13 cellular contexts compared by ENCODE assay signal in genomic region chr3:160685144-160685766, GRCh38. TPM values are rescaled to one million over a fixed set of nuclear protein-coding genes. Genes with fewer than 3 reads are reported as not detected.
DNase-seq lines count a peak whose midpoint lies in the region; ATAC-seq and TF ChIP-seq lines count a peak whose summit lies in the region.
"Had no signal": no experiment of that assay in that cellular context is flagged by ENCODE, and none has a peak within 500 bp of the region (broad histone marks: within the 10 kb centered on the region; RNA-seq: fewer than 3 reads in every experiment).

No MANE protein-coding gene starts in this region.

- H3K9ac ChIP-seq in mammary epithelial cell (ENCODE audit: insufficient read depth, low read length): no peak overlapping the region

- no peaks in the 10 kb centered on the region for H4K20me1 ChIP-seq in mammary epithelial cell (ENCODE audit: insufficient read depth, low read length)

- POLR2A ChIA-PET in CD8-positive, alpha-beta T cell (lab: Charles Lee): no interaction called here

- in situ Hi-C loops in mammary epithelial cell (cut with MboI; ENCODE audit: low sequenced_read_pairs in 2 of 2): loop anchor here in 1 of 2 donors (25.0 kb wide), 1 partner anchor 577 kb away; no protein-coding TSS in a partner anchor

- no peaks in the 10 kb centered on the region for H3K27me3 ChIP-seq in CD8-positive, alpha-beta T cell (ENCODE audit: insufficient read depth, low read length)
- no peaks in the 10 kb centered on the region for H3K27me3 ChIP-seq in mammary epithelial cell (ENCODE audit: insufficient read depth, low read length)

- CTCF ChIA-PET in CD8-positive, alpha-beta T cell (lab: Charles Lee): interaction anchor here (0.9 to 3.0 kb wide), 2 partner anchors 256 to 263 kb away, joined by 3 to 14 read pairs; no protein-coding TSS in a partner anchor
- CTCF ChIA-PET in mammary epithelial cell (lab: Charles Lee; ENCODE audit: low non-redundant PET): interaction anchor here (0.6 kb wide), 1 partner anchor 653 kb away, joined by 9 read pairs; no protein-coding TSS in a partner anchor

- H3K79me2 ChIP-seq in mammary epithelial cell (ENCODE audit: insufficient read depth, low read length): no peaks in the 10 kb centered on the region

- peaks cover 6% of the 10 kb centered on the region for H3K27me3 Mint-ChIP-seq in CD8-positive, alpha-beta T cell (ENCODE audit: low read depth)
- peaks cover 3% of the 10 kb centered on the region for H3K27me3 Mint-ChIP-seq in nephron (ENCODE audit: low read depth)
- peaks cover 0 to 9% of the 10 kb centered on the region in 2 donors for H3K27me3 Mint-ChIP-seq in natural killer cell treated with Interleukin-12 subunit alpha and Interleukin-12 subunit beta and Interleukin-15 and Interleukin-18, amount 100 ng/mL, for 72 hours

- BruUV-seq in mammary epithelial cell (replicated peaks; lab: Mats Ljungman, UMichigan): no TSS peak

- no peak for DNase-seq in CD8-positive, alpha-beta T cell
- DNase-seq in LNCaP clone FGC (ENCODE audit: low read depth) (no peak), mammary epithelial cell (no peak), DMS79 treated with DMSO at 0.1 percent for 48 hours (lab: John Stamatoyannopoulos, UW) (no peak)
- no peak for DNase-seq in activated effector memory CD4-positive, alpha-beta T cell treated with Interleukin-2 at 50 U/mL for 16 hours
- DNase-seq in natural killer cell treated with Interleukin-12 subunit alpha and Interleukin-12 subunit beta and Interleukin-15 and Interleukin-18, amount 100 ng/mL, for 72 hours (ENCODE audit: low spot score): no peak
- no peak for DNase-seq in effector CD8-positive, alpha-beta T cell (lab: John Stamatoyannopoulos, UW)
- DNase-seq: EL; islet precursor cell; NCI-H510A treated with DMSO at 0.1 percent for 48 hours; stimulated activated CD4-positive, alpha-beta T cell treated with anti-CD3 and anti-CD28 coated beads, Interleukin-4, amount 100 ng/mL, for 24 hours had no signal

- TF ChIP-seq CTCF in CD8-positive, alpha-beta T cell (IDR thresholded peaks at IDR 0.05): peak; percentile 10
- TF ChIP-seq CTCF in LNCaP clone FGC (IDR thresholded peaks at IDR 0.05; ENCODE audit: control insufficient read depth, extremely low read depth, insufficient read depth) (peak; percentile 28; the same call in 1 of the 2 replicates), mammary epithelial cell (conservative IDR thresholded peaks at IDR 0.05 in 1 of 2, IDR thresholded peaks at IDR 0.05 in 1 of 2; ENCODE audit: extremely low read depth in 1 of 2, insufficient read depth in 1 of 2, low read depth in 1 of 2, low read length in 2 of 2) (peak; percentile 39 to 48), nephron (IDR thresholded peaks at IDR 0.05; ENCODE audit: unreplicated experiment in 3 of 3) (peak in 2 of 3 experiments; percentile 22 to 23)

- H3K9me3 Mint-ChIP-seq in CD8-positive, alpha-beta T cell: no peaks in the 10 kb centered on the region
- H3K9me3 Mint-ChIP-seq in nephron: no peaks in the 10 kb centered on the region
- H3K9me3 Mint-ChIP-seq in natural killer cell treated with Interleukin-12 subunit alpha and Interleukin-12 subunit beta and Interleukin-15 and Interleukin-18, amount 100 ng/mL, for 72 hours: no peaks in the 10 kb centered on the region

- no peak overlapping the region for H3K27ac Mint-ChIP-seq in CD8-positive, alpha-beta T cell
- no peak overlapping the region for H3K27ac Mint-ChIP-seq in nephron
- no peak overlapping the region for H3K27ac Mint-ChIP-seq in natural killer cell treated with Interleukin-12 subunit alpha and Interleukin-12 subunit beta and Interleukin-15 and Interleukin-18, amount 100 ng/mL, for 72 hours

- no peaks in the 10 kb centered on the region for H3K36me3 ChIP-seq in CD8-positive, alpha-beta T cell (ENCODE audit: insufficient read depth, low read length)
- no peaks in the 10 kb centered on the region for H3K36me3 ChIP-seq in mammary epithelial cell (ENCODE audit: insufficient read depth, low read length)

- 50% methylated on average over 1 of the region's 1 CpG for WGBS in mammary epithelial cell (ENCODE audit: low coverage, missing lambda C conversion rate)

- no peaks in the 10 kb centered on the region for H3K4me1 ChIP-seq in CD8-positive, alpha-beta T cell (ENCODE audit: insufficient read depth, low read length)
- no peaks in the 10 kb centered on the region for H3K4me1 ChIP-seq in mammary epithelial cell (ENCODE audit: insufficient read depth, low read length)

- H3K4me3 ChIP-seq in CD8-positive, alpha-beta T cell (ENCODE audit: low read depth, low read length): no peak overlapping the region
- H3K4me3 ChIP-seq in LNCaP clone FGC (ENCODE audit: low read depth, low read length) (no peak overlapping the region), mammary epithelial cell (replicated peaks in 1 of 3; ENCODE audit: insufficient read depth in 1 of 3, low read depth in 2 of 3, low read length in 3 of 3) (no peak overlapping the region)

- intact Hi-C loops in CD8-positive, alpha-beta T cell (cut with DNase I, micrococcal nuclease): no loop called here
- intact Hi-C loops in mammary epithelial cell (cut with micrococcal nuclease): no loop called here

- H3K4me2 ChIP-seq in mammary epithelial cell (ENCODE audit: insufficient read depth, low read depth, low read length): no peak overlapping the region

- dilution Hi-C loops in mammary epithelial cell (cut with HindIII; ENCODE audit: low sequenced_read_pairs): no loop called here

- H3K4me3 Mint-ChIP-seq in CD8-positive, alpha-beta T cell: no peak overlapping the region
- H3K4me3 Mint-ChIP-seq in nephron: no peak overlapping the region
- H3K4me3 Mint-ChIP-seq in natural killer cell treated with Interleukin-12 subunit alpha and Interleukin-12 subunit beta and Interleukin-15 and Interleukin-18, amount 100 ng/mL, for 72 hours: no peak overlapping the region

- H3K36me3 Mint-ChIP-seq in CD8-positive, alpha-beta T cell: no peaks in the 10 kb centered on the region
- H3K36me3 Mint-ChIP-seq in nephron (ENCODE audit: low read depth): no peaks in the 10 kb centered on the region
- no peaks in the 10 kb centered on the region for H3K36me3 Mint-ChIP-seq in natural killer cell treated with Interleukin-12 subunit alpha and Interleukin-12 subunit beta and Interleukin-15 and Interleukin-18, amount 100 ng/mL, for 72 hours

- H2AFZ ChIP-seq in mammary epithelial cell (ENCODE audit: low read depth, low read length): no peak overlapping the region

- no peaks in the 10 kb centered on the region for H3K9me3 ChIP-seq in CD8-positive, alpha-beta T cell (ENCODE audit: low read length)
- no peaks in the 10 kb centered on the region for H3K9me3 ChIP-seq in mammary epithelial cell (replicated peaks; ENCODE audit: insufficient read depth, low read length)

- no peak for ATAC-seq in CD8-positive, alpha-beta T cell
- no peak for ATAC-seq in natural killer cell treated with Interleukin-12 subunit alpha and Interleukin-12 subunit beta and Interleukin-15 and Interleukin-18, amount 100 ng/mL, for 72 hours

- no peak overlapping the region for H3K27ac ChIP-seq in CD8-positive, alpha-beta T cell (ENCODE audit: low read depth, low read length)
- no peak overlapping the region for H3K27ac ChIP-seq in mammary epithelial cell (ENCODE audit: insufficient read depth, low read depth, low read length)

- H3K4me1 Mint-ChIP-seq in CD8-positive, alpha-beta T cell (ENCODE audit: low read depth): no peaks in the 10 kb centered on the region
- H3K4me1 Mint-ChIP-seq in nephron: no peaks in the 10 kb centered on the region
- H3K4me1 Mint-ChIP-seq in natural killer cell treated with Interleukin-12 subunit alpha and Interleukin-12 subunit beta and Interleukin-15 and Interleukin-18, amount 100 ng/mL, for 72 hours (ENCODE audit: low read depth in 2 of 2): no peaks in the 10 kb centered on the region

RNA-seq across cellular contexts. Expression of gene ARL14, which starts 8.3 kb away (rescaled TPM):
- not detected for total RNA-seq in CD8-positive, alpha-beta T cell
- under 1 TPM; 0.17 to 0.31 TPM for total RNA-seq in mammary epithelial cell
- polyA plus RNA-seq in mammary epithelial cell: 0.29 TPM
- polyA minus RNA-seq in mammary epithelial cell: not detected
- total RNA-seq in natural killer cell treated with Interleukin-12 subunit alpha and Interleukin-12 subunit beta and Interleukin-15 and Interleukin-18, amount 100 ng/mL, for 72 hours: not detected
- total RNA-seq: activated CD8-positive, alpha-beta memory T cell treated with anti-CD3 and anti-CD28 coated beads for 36 hours had no signal
